In the genomic region with DNA sequence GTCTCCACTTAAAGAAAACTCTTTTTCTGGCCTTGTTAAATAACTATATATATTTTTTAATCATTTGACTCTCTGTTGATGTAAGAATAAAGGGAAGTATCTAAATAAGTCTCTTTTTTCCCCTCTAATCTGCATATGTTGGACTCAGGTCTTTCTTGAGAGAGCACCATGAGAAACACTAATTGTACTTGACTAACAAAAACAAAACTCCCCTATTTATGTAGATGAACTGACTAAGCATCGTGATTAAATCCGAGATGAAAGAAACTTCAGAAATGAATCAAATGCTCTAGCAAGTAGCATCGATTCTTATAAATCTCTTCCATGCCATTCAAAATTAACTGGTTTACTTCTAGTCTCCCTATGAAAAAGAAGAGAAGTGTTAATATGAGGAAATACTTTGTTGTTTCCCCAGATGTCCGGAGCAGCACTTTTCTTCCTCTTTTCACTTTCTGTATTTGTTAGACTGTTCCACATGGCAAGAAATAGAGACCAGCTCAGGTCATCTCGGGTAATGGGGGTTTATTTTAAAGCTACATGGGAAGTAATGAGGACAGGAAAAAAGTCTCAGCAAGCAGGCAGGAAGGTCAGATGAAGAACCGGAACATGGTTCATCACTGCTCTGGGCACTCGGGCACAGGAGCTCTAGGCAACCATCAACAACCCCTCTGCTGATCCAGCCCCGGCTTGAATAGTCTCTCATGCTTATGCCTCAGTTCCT, we compare ENCODE assay signal across 11 cellular contexts.
DNase-seq lines count a peak whose midpoint lies in the region; ATAC-seq, FAIRE-seq and TF ChIP-seq lines count a peak whose summit lies in the region.
"Had no signal": no experiment of that assay in that cellular context is flagged by ENCODE, and none has a peak within 500 bp of the region (broad histone marks: within the 10 kb centered on the region; RNA-seq: fewer than 3 reads in every experiment).

No MANE protein-coding gene starts in this region.

- no peaks in the 10 kb centered on the region for H3K4me1 ChIP-seq in mammary epithelial cell (ENCODE audit: insufficient read depth, low read length)

- H3K27me3 ChIP-seq in HL-60 (ENCODE audit: insufficient read depth, poor library complexity, severe bottlenecking) (no peaks in the 10 kb centered on the region), mammary epithelial cell (ENCODE audit: insufficient read depth, low read length) (no peaks in the 10 kb centered on the region)

- TF ChIP-seq CTCF in HL-60 (IDR thresholded peaks at IDR 0.05; ENCODE audit: insufficient read depth, low read length) = no peak
- TF ChIP-seq CTCF in mammary epithelial cell (conservative IDR thresholded peaks at IDR 0.05 in 1 of 2, IDR thresholded peaks at IDR 0.05 in 1 of 2; ENCODE audit: extremely low read depth in 1 of 2, insufficient read depth in 1 of 2, low read depth in 1 of 2, low read length in 2 of 2) = no peak

- H3K4me3 ChIP-seq in HL-60 (replicated peaks; ENCODE audit: insufficient read depth, low read length) = no peak overlapping the region
- no peak overlapping the region for H3K4me3 ChIP-seq in mammary epithelial cell (replicated peaks in 1 of 3; ENCODE audit: insufficient read depth in 1 of 3, low read depth in 2 of 3, low read length in 3 of 3)

- in situ Hi-C loops in mammary epithelial cell (cut with MboI; ENCODE audit: low sequenced_read_pairs in 2 of 2) = no loop called here

- dilution Hi-C loops in mammary epithelial cell (cut with HindIII; ENCODE audit: low sequenced_read_pairs) = no loop called here

- no peak overlapping the region for H3K27ac ChIP-seq in HL-60 (replicated peaks)
- no peak overlapping the region for H3K27ac ChIP-seq in mammary epithelial cell (ENCODE audit: insufficient read depth, low read depth, low read length)

- peak; percentile 82 for FAIRE-seq in GM19239 (lab: Jason Lieb, UNC)

- H4K20me1 ChIP-seq in mammary epithelial cell (ENCODE audit: insufficient read depth, low read length) = no peaks in the 10 kb centered on the region

- no peak overlapping the region for H3K4me2 ChIP-seq in mammary epithelial cell (ENCODE audit: insufficient read depth, low read depth, low read length)

- peaks cover 6% of the 10 kb centered on the region for H3K9me3 ChIP-seq in mammary epithelial cell (replicated peaks; ENCODE audit: insufficient read depth, low read length)

- H3K9me3 Mint-ChIP-seq in naive B cell = peaks cover 0 to 8% (median 5%) of the 10 kb centered on the region in 7 donors
- H3K9me3 Mint-ChIP-seq: nephron progenitor cell had no signal

- ATAC-seq in HG02678 (IDR thresholded peaks at IDR 0.05; ENCODE audit: unreplicated experiment) = peak; percentile 77
- peak; percentile 48 to 80 for ATAC-seq in naive B cell (ENCODE audit: low read depth in 2 of 2)

- no peak for DNase-seq in GM19239 (ENCODE audit: insufficient read length, low spot score)
- peak; percentile 29 to 30 for DNase-seq in HL-60 (ENCODE audit: low read depth in 1 of 2, low spot score in 1 of 2)
- DNase-seq in naive B cell = no peak
- DNase-seq in NK-92 (lab: John Stamatoyannopoulos, UW; ENCODE audit: unreplicated experiment) = no peak
- no peak for DNase-seq in mammary epithelial cell
- DNase-seq in cerebellar cortex (ENCODE audit: low spot score) = no peak
- no peak for DNase-seq in NCI-H446 treated with DMSO at 0.1 percent for 48 hours (lab: John Stamatoyannopoulos, UW)
- DNase-seq: activated CD8-positive, alpha-beta memory T cell treated with anti-CD3 and anti-CD28 coated beads, Interleukin-2, amount 50 U/mL, for 4 hours; nephron progenitor cell; SHP77 had no signal

- no peak overlapping the region for H2AFZ ChIP-seq in mammary epithelial cell (ENCODE audit: low read depth, low read length)

- H3K36me3 ChIP-seq in mammary epithelial cell (ENCODE audit: insufficient read depth, low read length) = no peaks in the 10 kb centered on the region

- intact Hi-C loops in mammary epithelial cell (cut with micrococcal nuclease) = no loop called here

- no peaks in the 10 kb centered on the region for H3K79me2 ChIP-seq in mammary epithelial cell (ENCODE audit: insufficient read depth, low read length)

- no peak overlapping the region for H3K9ac ChIP-seq in mammary epithelial cell (ENCODE audit: insufficient read depth, low read length)

- no peaks in the 10 kb centered on the region for H3K27me3 Mint-ChIP-seq in naive B cell

- H3K4me1 Mint-ChIP-seq in naive B cell = peaks cover 0 to 13% (median 8%) of the 10 kb centered on the region in 3 donors
- H3K4me1 Mint-ChIP-seq: nephron progenitor cell had no signal

- H3K36me3 Mint-ChIP-seq in naive B cell = no peaks in the 10 kb centered on the region

- no TSS peak for BruUV-seq in mammary epithelial cell (replicated peaks; lab: Mats Ljungman, UMichigan)

- H3K4me3 Mint-ChIP-seq in naive B cell = peak overlapping the region in 4 of 8 donors; percentile 12 to 72 (median 26)
- H3K4me3 Mint-ChIP-seq: nephron progenitor cell had no signal

- WGBS in mammary epithelial cell (ENCODE audit: low coverage, missing lambda C conversion rate) = 56% methylated on average over 8 of the region's 8 CpGs

- CTCF ChIA-PET in mammary epithelial cell (lab: Charles Lee; ENCODE audit: low non-redundant PET) = no interaction called here

- H3K27ac Mint-ChIP-seq in naive B cell = peak overlapping the region in 3 of 6 donors; percentile 41 to 64 (median 49)
- H3K27ac Mint-ChIP-seq: nephron progenitor cell had no signal

Comparison
In these comparisons a context has a peak if more than half of its experiments do, and no peak if none do; other contexts are left out.
1. DNase-seq: peak in HL-60 (2 of 2); none in GM19239 (single experiment), naive B cell (single experiment), NK-92 (single experiment), mammary epithelial cell (single experiment), cerebellar cortex (single experiment) and NCI-H446 treated with DMSO at 0.1 percent for 48 hours (single experiment).